ENCODE assay signal across 27 cellular contexts in genomic region chr4:118177121-118177520, GRCh38.
"Had no signal": no experiment of that assay in that cellular context is flagged by ENCODE, and none has a peak within 500 bp of the region (broad histone marks: within the 10 kb centered on the region; RNA-seq: fewer than 3 reads in every experiment).

No MANE protein-coding gene starts in this region.

- H3K36me3 ChIP-seq: breast epithelium, gastrocnemius medialis, spleen, tibial nerve had no signal

- H3K4me1 ChIP-seq: breast epithelium, gastrocnemius medialis, spleen, tibial nerve had no signal

- H3K9me3 Mint-ChIP-seq: activated CD4-positive, alpha-beta memory T cell treated with anti-CD3 and anti-CD28 coated beads, Interleukin-2, amount 10 ng/mL, durations not matched to agents 7 days and 5 days; activated CD4-positive, alpha-beta T cell treated with anti-CD3 and anti-CD28 coated beads, Interleukin-2, amount 10 ng/mL, durations not matched to agents 24 days and 14 days; activated naive CD4-positive, alpha-beta T cell treated with anti-CD3 and anti-CD28 coated beads, Interleukin-2, amount 10 ng/mL, durations not matched to agents 7 days and 5 days; activated naive CD8-positive, alpha-beta T cell treated with anti-CD3 and anti-CD28 coated beads, Interleukin-2, amount 10 ng/mL, durations not matched to agents 7 days and 5 days; activated T-cell treated with anti-CD3 and anti-CD28 coated beads, Interleukin-2, amount 50 U/mL, for 24 hours; dendritic cell treated with granulocyte-macrophage colony-stimulating factor and Interleukin-4, amounts not matched to agents 40 ng/mL and 50 ng/mL, for 4 days; endodermal cell; natural killer cell treated with Interleukin-12 subunit alpha and Interleukin-12 subunit beta and Interleukin-15 and Interleukin-18, amount 100 ng/mL, for 72 hours had no signal

- H3K27me3 ChIP-seq: breast epithelium, gastrocnemius medialis, spleen, tibial nerve had no signal

- DNase-seq: activated CD4-positive, alpha-beta memory T cell treated with anti-CD3 and anti-CD28 coated beads, Interleukin-2, amount 10 ng/mL, durations not matched to agents 7 days and 5 days; activated CD4-positive, alpha-beta T cell treated with anti-CD3 and anti-CD28 coated beads, Interleukin-2, amount 10 ng/mL, durations not matched to agents 24 days and 14 days; activated CD4-positive, CD25-positive, alpha-beta regulatory T cell treated with anti-CD3 and anti-CD28 coated beads, Interleukin-2, amount 50 U/mL, for 72 hours; activated CD8-positive, alpha-beta memory T cell treated with anti-CD3 and anti-CD28 coated beads, Interleukin-2, amount 50 U/mL, for 48 hours; activated gamma-delta T cell; activated naive CD4-positive, alpha-beta T cell treated with anti-CD3 and anti-CD28 coated beads, Interleukin-2, amount 10 ng/mL, durations not matched to agents 7 days and 5 days; activated naive CD8-positive, alpha-beta T cell treated with anti-CD3 and anti-CD28 coated beads, Interleukin-2, amount 10 ng/mL, durations not matched to agents 7 days and 5 days; activated T-cell treated with anti-CD3 and anti-CD28 coated beads, Interleukin-2, amount 50 U/mL, for 24 hours; amygdala; central memory CD4-positive, alpha-beta T cell; endodermal cell; gastrocnemius medialis; glutamatergic neuron; islet precursor cell; left ventricle myocardium superior; mucosa of descending colon; posterior cingulate gyrus; right cardiac atrium; spleen; stimulated activated CD4-positive, alpha-beta T cell treated with anti-CD3 and anti-CD28 coated beads, Interleukin-2, amount 100 ng/mL, for 48 hours; stimulated activated naive CD4-positive, alpha-beta T cell treated with Interleukin-2 at 50 U/mL for 16 hours; T-helper 2 cell had no signal

- H3K4me3 ChIP-seq: breast epithelium, gastrocnemius medialis, mucosa of descending colon, spleen, tibial nerve had no signal

- H3K4me3 Mint-ChIP-seq: activated CD4-positive, alpha-beta memory T cell treated with anti-CD3 and anti-CD28 coated beads, Interleukin-2, amount 10 ng/mL, durations not matched to agents 7 days and 5 days; activated CD4-positive, alpha-beta T cell treated with anti-CD3 and anti-CD28 coated beads, Interleukin-2, amount 10 ng/mL, durations not matched to agents 24 days and 14 days; activated naive CD4-positive, alpha-beta T cell treated with anti-CD3 and anti-CD28 coated beads, Interleukin-2, amount 10 ng/mL, durations not matched to agents 7 days and 5 days; activated naive CD8-positive, alpha-beta T cell treated with anti-CD3 and anti-CD28 coated beads, Interleukin-2, amount 10 ng/mL, durations not matched to agents 7 days and 5 days; activated T-cell treated with anti-CD3 and anti-CD28 coated beads, Interleukin-2, amount 50 U/mL, for 24 hours; dendritic cell treated with granulocyte-macrophage colony-stimulating factor and Interleukin-4, amounts not matched to agents 40 ng/mL and 50 ng/mL, for 4 days; endodermal cell; natural killer cell treated with Interleukin-12 subunit alpha and Interleukin-12 subunit beta and Interleukin-15 and Interleukin-18, amount 100 ng/mL, for 72 hours had no signal

- H3K27ac ChIP-seq: breast epithelium, gastrocnemius medialis, spleen, tibial nerve had no signal

- H3K27ac Mint-ChIP-seq: activated CD4-positive, alpha-beta memory T cell treated with anti-CD3 and anti-CD28 coated beads, Interleukin-2, amount 10 ng/mL, durations not matched to agents 7 days and 5 days; activated CD4-positive, alpha-beta T cell treated with anti-CD3 and anti-CD28 coated beads, Interleukin-2, amount 10 ng/mL, durations not matched to agents 24 days and 14 days; activated naive CD4-positive, alpha-beta T cell treated with anti-CD3 and anti-CD28 coated beads, Interleukin-2, amount 10 ng/mL, durations not matched to agents 7 days and 5 days; activated naive CD8-positive, alpha-beta T cell treated with anti-CD3 and anti-CD28 coated beads, Interleukin-2, amount 10 ng/mL, durations not matched to agents 7 days and 5 days; activated T-cell treated with anti-CD3 and anti-CD28 coated beads, Interleukin-2, amount 50 U/mL, for 24 hours; dendritic cell treated with granulocyte-macrophage colony-stimulating factor and Interleukin-4, amounts not matched to agents 40 ng/mL and 50 ng/mL, for 4 days; endodermal cell; natural killer cell treated with Interleukin-12 subunit alpha and Interleukin-12 subunit beta and Interleukin-15 and Interleukin-18, amount 100 ng/mL, for 72 hours had no signal

- H3K27me3 Mint-ChIP-seq: activated CD4-positive, alpha-beta T cell treated with anti-CD3 and anti-CD28 coated beads, Interleukin-2, amount 10 ng/mL, durations not matched to agents 24 days and 14 days; activated naive CD4-positive, alpha-beta T cell treated with anti-CD3 and anti-CD28 coated beads, Interleukin-2, amount 10 ng/mL, durations not matched to agents 7 days and 5 days; dendritic cell treated with granulocyte-macrophage colony-stimulating factor and Interleukin-4, amounts not matched to agents 40 ng/mL and 50 ng/mL, for 4 days; natural killer cell treated with Interleukin-12 subunit alpha and Interleukin-12 subunit beta and Interleukin-15 and Interleukin-18, amount 100 ng/mL, for 72 hours had no signal

- H3K36me3 Mint-ChIP-seq: activated naive CD4-positive, alpha-beta T cell treated with anti-CD3 and anti-CD28 coated beads, Interleukin-2, amount 10 ng/mL, durations not matched to agents 7 days and 5 days; activated naive CD8-positive, alpha-beta T cell treated with anti-CD3 and anti-CD28 coated beads, Interleukin-2, amount 10 ng/mL, durations not matched to agents 7 days and 5 days; natural killer cell treated with Interleukin-12 subunit alpha and Interleukin-12 subunit beta and Interleukin-15 and Interleukin-18, amount 100 ng/mL, for 72 hours had no signal

- ATAC-seq: esophagus mucosa; gastrocnemius medialis; left ventricle myocardium superior; mucosa of descending colon; natural killer cell treated with Interleukin-12 subunit alpha and Interleukin-12 subunit beta and Interleukin-15 and Interleukin-18, amount 100 ng/mL, for 72 hours; right cardiac atrium had no signal

- H3K9me3 ChIP-seq: breast epithelium, gastrocnemius medialis, mucosa of descending colon, spleen, tibial nerve had no signal
